ENCODE assay signal across 26 cellular contexts in the genomic region with DNA sequence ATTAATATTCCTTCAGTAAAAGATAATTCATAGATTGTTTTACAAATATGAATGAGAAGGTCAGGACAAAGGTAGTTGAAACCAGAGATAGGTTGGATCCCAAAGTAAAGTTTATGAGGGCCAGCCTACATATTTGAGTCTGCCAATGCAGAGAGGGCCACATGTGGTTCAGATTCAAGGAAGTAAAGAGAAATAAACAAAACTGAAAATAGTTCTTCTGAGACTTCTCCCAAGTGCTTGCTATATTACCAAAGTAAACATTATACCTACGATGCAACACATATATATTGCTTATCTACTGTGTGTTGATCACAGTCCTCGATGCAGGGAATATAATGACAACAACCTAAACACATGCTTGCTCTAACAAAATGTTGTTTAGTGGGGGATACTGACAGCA.
"Had no signal": no experiment of that assay in that cellular context is flagged by ENCODE, and none has a peak within 500 bp of the region (broad histone marks: within the 10 kb centered on the region; RNA-seq: fewer than 3 reads in every experiment).

No MANE protein-coding gene starts in this region.

- FAIRE-seq: endometrium, endothelial cell of umbilical vein, frontal cortex had no signal

- H3K4me3 ChIP-seq: colonic mucosa, coronary artery, dorsolateral prefrontal cortex, esophagus muscularis mucosa, esophagus squamous epithelium, gastrocnemius medialis, gastroesophageal sphincter had no signal

- H3K9me3 ChIP-seq: colonic mucosa, esophagus muscularis mucosa, esophagus squamous epithelium, gastrocnemius medialis, gastroesophageal sphincter had no signal

- H3K27ac ChIP-seq: colonic mucosa, coronary artery, dorsolateral prefrontal cortex, epithelial cell of prostate, esophagus muscularis mucosa, esophagus squamous epithelium, foreskin keratinocyte, gastrocnemius medialis, gastroesophageal sphincter had no signal

- H3K27ac Mint-ChIP-seq: dendritic cell treated with granulocyte-macrophage colony-stimulating factor and Interleukin-4, amounts not matched to agents 40 ng/mL and 50 ng/mL, for 4 days; effector memory CD8-positive, alpha-beta T cell; endodermal cell had no signal

- DNase-seq: cerebellar nuclear complex; colonic mucosa; cortex of kidney; dermis blood vessel endothelial cell; dorsolateral prefrontal cortex; effector CD4-positive, alpha-beta T cell; effector CD8-positive, alpha-beta T cell; effector memory CD4-positive, alpha-beta T cell; effector memory CD8-positive, alpha-beta T cell; endodermal cell; erythroblast; esophagus squamous epithelium; foreskin fibroblast; foreskin keratinocyte; foreskin melanocyte; gastrocnemius medialis; glutamatergic neuron had no signal

- H3K9me3 Mint-ChIP-seq: effector memory CD8-positive, alpha-beta T cell; endodermal cell had no signal

- H3K4me1 ChIP-seq: colonic mucosa, esophagus muscularis mucosa, esophagus squamous epithelium, foreskin keratinocyte, gastrocnemius medialis, gastroesophageal sphincter had no signal

- H3K27me3 ChIP-seq: colonic mucosa, esophagus muscularis mucosa, esophagus squamous epithelium, foreskin keratinocyte, gastrocnemius medialis, gastroesophageal sphincter had no signal

- H3K4me1 Mint-ChIP-seq: endodermal cell had no signal

- ATAC-seq: effector memory CD8-positive, alpha-beta T cell; esophagus mucosa; foreskin keratinocyte; gastrocnemius medialis; gastroesophageal sphincter had no signal

- H3K4me3 Mint-ChIP-seq: dendritic cell treated with granulocyte-macrophage colony-stimulating factor and Interleukin-4, amounts not matched to agents 40 ng/mL and 50 ng/mL, for 4 days; effector memory CD8-positive, alpha-beta T cell; endodermal cell had no signal

- H3K27me3 Mint-ChIP-seq: dendritic cell treated with granulocyte-macrophage colony-stimulating factor and Interleukin-4, amounts not matched to agents 40 ng/mL and 50 ng/mL, for 4 days; effector memory CD8-positive, alpha-beta T cell had no signal

- H3K36me3 ChIP-seq: colonic mucosa, esophagus muscularis mucosa, esophagus squamous epithelium, gastrocnemius medialis, gastroesophageal sphincter had no signal
